In the genomic region with DNA sequence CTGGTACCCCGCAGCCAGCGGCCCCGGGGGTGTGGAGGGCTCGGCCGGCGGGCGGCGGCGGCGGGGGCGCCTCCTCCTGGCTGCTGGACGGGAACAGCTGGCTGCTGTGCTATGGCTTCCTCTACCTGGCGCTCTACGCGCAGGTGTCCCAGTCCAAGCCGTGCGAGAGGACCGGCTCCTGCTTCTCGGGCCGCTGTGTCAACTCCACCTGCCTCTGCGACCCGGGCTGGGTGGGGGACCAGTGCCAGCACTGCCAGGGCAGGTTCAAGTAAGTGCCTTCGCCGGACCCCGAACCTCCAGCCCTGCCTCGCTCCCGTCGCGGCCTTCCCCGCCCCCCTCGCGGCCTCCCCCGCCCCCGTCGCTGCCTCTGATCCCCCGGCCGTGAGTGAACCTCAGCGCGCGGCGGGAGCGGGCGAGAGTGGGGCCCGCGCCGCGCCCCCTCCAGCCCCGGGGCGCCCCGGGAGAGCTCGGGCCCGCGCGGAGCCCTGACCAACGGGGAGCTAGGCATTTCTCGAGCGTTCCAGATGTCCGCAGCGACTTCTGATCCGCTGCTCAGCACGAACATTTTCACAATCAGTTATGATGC, we compare ENCODE assay signal across 8 cellular contexts. TPM values are rescaled to one million over a fixed set of nuclear protein-coding genes. Genes with fewer than 3 reads are reported as not detected.
A peak's percentile ranks its signal among the peaks of the same experiment; 100 is the strongest.
DNase-seq lines count a peak whose midpoint lies in the region; ATAC-seq and TF ChIP-seq lines count a peak whose summit lies in the region.

No MANE protein-coding gene starts in this region.

- peaks cover 38% of the 10 kb centered on the region for H3K27me3 ChIP-seq in CD4-positive, CD25-positive, alpha-beta regulatory T cell (ENCODE audit: control insufficient read depth, insufficient read depth, low read length)
- H3K27me3 ChIP-seq in osteoblast (ENCODE audit: insufficient read depth, low read length) = peaks cover 45% of the 10 kb centered on the region

- peak overlapping the region; percentile 41 for H2AFZ ChIP-seq in osteoblast (ENCODE audit: low read length)

- no peak overlapping the region for H3K4me3 ChIP-seq in CD4-positive, CD25-positive, alpha-beta regulatory T cell (ENCODE audit: low read depth, low read length)
- H3K4me3 ChIP-seq in fibroblast of pulmonary artery (replicated peaks; ENCODE audit: low read depth, low read length) (peak overlapping the region; percentile 53), osteoblast (ENCODE audit: insufficient read depth, low read length) (peak overlapping the region; percentile 66)

- H3K4me1 Mint-ChIP-seq in CD4-positive, CD25-positive, alpha-beta regulatory T cell = peaks cover 4 to 16% (median 9%) of the 10 kb centered on the region in 4 donors
- H3K4me1 Mint-ChIP-seq in T-cell = peaks cover 11 to 19% (median 14%) of the 10 kb centered on the region in 3 donors

- H3K27me3 Mint-ChIP-seq in CD4-positive, CD25-positive, alpha-beta regulatory T cell = peaks cover 61% of the 10 kb centered on the region
- peaks cover 45 to 46% of the 10 kb centered on the region in 2 donors for H3K27me3 Mint-ChIP-seq in T-cell

- peaks cover 0 to 6% (median 0%) of the 10 kb centered on the region in 7 donors for H3K9me3 Mint-ChIP-seq in CD4-positive, CD25-positive, alpha-beta regulatory T cell
- no peaks in the 10 kb centered on the region for H3K9me3 Mint-ChIP-seq in T-cell

- H4K20me1 ChIP-seq in osteoblast (ENCODE audit: insufficient read depth, low read length) = no peaks in the 10 kb centered on the region

- peaks cover 12% of the 10 kb centered on the region for H3K4me1 ChIP-seq in CD4-positive, CD25-positive, alpha-beta regulatory T cell (ENCODE audit: control insufficient read depth, insufficient read depth, low read length, poor library complexity, severe bottlenecking)
- no peaks in the 10 kb centered on the region for H3K4me1 ChIP-seq in osteoblast (ENCODE audit: insufficient read depth, low read length)

- POLR2A ChIA-PET in T-cell (lab: Charles Lee) = no interaction called here

- no peak overlapping the region for H3K27ac ChIP-seq in CD4-positive, CD25-positive, alpha-beta regulatory T cell (ENCODE audit: insufficient read depth, low read length, poor library complexity, severe bottlenecking)
- H3K27ac ChIP-seq in osteoblast (ENCODE audit: low read depth, low read length) = no peak overlapping the region

- TF ChIP-seq CTCF in fibroblast of pulmonary artery (IDR thresholded peaks at IDR 0.05; ENCODE audit: low read length, missing control alignments) = no peak
- no peak for TF ChIP-seq CTCF in osteoblast (IDR thresholded peaks at IDR 0.05; ENCODE audit: extremely low read depth, low read depth, low read length)

- ATAC-seq in CD4-positive, CD25-positive, alpha-beta regulatory T cell (ENCODE audit: low read depth in 2 of 2) = no peak
- ATAC-seq in GM19023 (IDR thresholded peaks at IDR 0.05; ENCODE audit: unreplicated experiment) (peak; percentile 46), HG03097 (IDR thresholded peaks at IDR 0.05; ENCODE audit: low FRiP score, unreplicated experiment) (peak; percentile 25), T-cell (replicated peaks in 1 of 4) (peak in 3 of 4 experiments; percentile 17 to 50 (median 36))

- no peak overlapping the region for H3K27ac Mint-ChIP-seq in CD4-positive, CD25-positive, alpha-beta regulatory T cell
- no peak overlapping the region for H3K27ac Mint-ChIP-seq in T-cell

- H3K36me3 ChIP-seq in CD4-positive, CD25-positive, alpha-beta regulatory T cell (ENCODE audit: control insufficient read depth, insufficient read depth, low read length) = no peaks in the 10 kb centered on the region
- H3K36me3 ChIP-seq in osteoblast (ENCODE audit: insufficient read depth, low read length) = no peaks in the 10 kb centered on the region

- H3K4me3 Mint-ChIP-seq in CD4-positive, CD25-positive, alpha-beta regulatory T cell = peak overlapping the region in 3 of 4 donors; percentile 48 to 74 (median 60)
- H3K4me3 Mint-ChIP-seq in T-cell = peak overlapping the region; percentile 45 to 74 (median 69)

- no peaks in the 10 kb centered on the region for H3K9me3 ChIP-seq in CD4-positive, CD25-positive, alpha-beta regulatory T cell (ENCODE audit: control insufficient read depth in 2 of 2, low read length in 2 of 2)
- no peaks in the 10 kb centered on the region for H3K9me3 ChIP-seq in osteoblast (ENCODE audit: low read depth, low read length)

- DNase-seq in CD4-positive, CD25-positive, alpha-beta regulatory T cell = peak in 1 of 3 donors; percentile 16
- DNase-seq in T-cell (peak in 3 of 34 experiments; percentile 0 to 2 (median 2)), fibroblast of pulmonary artery (ENCODE audit: low read depth) (no peak), osteoblast (ENCODE audit: insufficient read length, low spot score, missing footprints) (peak; percentile 86), NCI-H187 treated with DMSO at 0.1 percent for 48 hours (lab: John Stamatoyannopoulos, UW) (no peak), T-helper 9 cell (no peak)

- H3K4me2 ChIP-seq in osteoblast (ENCODE audit: insufficient read depth, low read length) = peak overlapping the region; percentile 80

- CTCF ChIA-PET in T-cell (lab: Charles Lee) = interaction anchor here in 1 of 2 donors (0.6 kb wide), 1 partner anchor 28 kb away, joined by 3 read pairs; no protein-coding TSS in a partner anchor

- no peaks in the 10 kb centered on the region for H3K36me3 Mint-ChIP-seq in CD4-positive, CD25-positive, alpha-beta regulatory T cell
- H3K36me3 Mint-ChIP-seq in T-cell = no peaks in the 10 kb centered on the region

- no peaks in the 10 kb centered on the region for H3K79me2 ChIP-seq in osteoblast (ENCODE audit: insufficient read depth, low read length)

RNA-seq across cellular contexts. Expression of a gene that starts 0.7 kb away (rescaled TPM):
- total RNA-seq in CD4-positive, CD25-positive, alpha-beta regulatory T cell = not detected
- not detected for polyA plus RNA-seq in CD4-positive, CD25-positive, alpha-beta regulatory T cell
- total RNA-seq in T-cell = under 1 TPM in 3 of 5 donors, not detected in 2; 0.18 to 0.35 (median 0.20) TPM
- total RNA-seq in osteoblast = 1.2 and 1.4 TPM in 2 replicates

Comparison
In these comparisons a context has a peak if more than half of its experiments do, and no peak if none do; other contexts are left out.
1. ATAC-seq: peak in GM19023 (single experiment), HG03097 (single experiment) and T-cell (3 of 4); none in CD4-positive, CD25-positive, alpha-beta regulatory T cell (0 of 2).